ENCODE assay signal across 9 cellular contexts in genomic region chr20:13492001-13492480, GRCh38.
A peak's percentile ranks its signal among the peaks of the same experiment; 100 is the strongest.
DNase-seq lines count a peak whose midpoint lies in the region; ATAC-seq and TF ChIP-seq lines count a peak whose summit lies in the region.
"Had no signal": no experiment of that assay in that cellular context is flagged by ENCODE, and none has a peak within 500 bp of the region (broad histone marks: within the 10 kb centered on the region; RNA-seq: fewer than 3 reads in every experiment).

No MANE protein-coding gene starts in this region.

- peak overlapping the region; percentile 46 for H3K9ac ChIP-seq in iPS-18a (ENCODE audit: low read length)
- no peak overlapping the region for H3K9ac ChIP-seq in smooth muscle cell (ENCODE audit: low read depth)

- TF ChIP-seq CTCF in HEK293 (tag by site-specific recombination; IDR thresholded peaks at IDR 0.05) (no peak), astrocyte of the spinal cord (IDR thresholded peaks at IDR 0.05; ENCODE audit: low read depth, low read length) (no peak), smooth muscle cell (IDR thresholded peaks at IDR 0.05; ENCODE audit: borderline replicate concordance, insufficient read depth, poor library complexity, severe bottlenecking) (no peak)

- in situ Hi-C loops in astrocyte of the spinal cord (cut with HindIII; ENCODE audit: low sequenced_read_pairs), result no loop called here

- DNase-seq in astrocyte of the spinal cord (ENCODE audit: low read depth, low spot score) (peak; percentile 45), smooth muscle cell (lab: John Stamatoyannopoulos, UW; ENCODE audit: unreplicated experiment) (no peak), mesenteric fat pad (ENCODE audit: low spot score) (no peak)
- DNase-seq in stimulated activated CD4-positive, alpha-beta T cell treated with anti-CD3 and anti-CD28 coated beads, Interleukin-2, amount 100 ng/mL, for 24 hours, result no peak
- DNase-seq: activated CD4-positive, alpha-beta T cell treated with anti-CD3 and anti-CD28 coated beads for 4 hours had no signal

- no peaks in the 10 kb centered on the region for H3F3A ChIP-seq in smooth muscle cell (ENCODE audit: low read depth)

- WGBS in smooth muscle cell (ENCODE audit: low lambda C conversion rate), result 9% methylated on average over 3 of the region's 3 CpGs

- H3K9me3 ChIP-seq in HEK293 (ENCODE audit: control insufficient read depth, insufficient read depth, low read depth, low read length) (no peaks in the 10 kb centered on the region), iPS-18a (ENCODE audit: control insufficient read depth, low read depth, low read length) (no peaks in the 10 kb centered on the region), smooth muscle cell (replicated peaks; ENCODE audit: low read depth) (no peaks in the 10 kb centered on the region)

- no peaks in the 10 kb centered on the region for H3K36me3 ChIP-seq in HEK293 (ENCODE audit: control insufficient read depth in 2 of 2, insufficient read depth in 1 of 2, low read length in 2 of 2)
- H3K36me3 ChIP-seq in iPS-18a (ENCODE audit: control insufficient read depth, low read depth, low read length), result no peaks in the 10 kb centered on the region
- H3K36me3 ChIP-seq in smooth muscle cell (ENCODE audit: low read depth), result no peaks in the 10 kb centered on the region

- no peaks in the 10 kb centered on the region for H3K79me2 ChIP-seq in smooth muscle cell (ENCODE audit: low read depth)

- ATAC-seq in GM21619 (IDR thresholded peaks at IDR 0.05; ENCODE audit: unreplicated experiment) (no peak), GM21526 (IDR thresholded peaks at IDR 0.05; ENCODE audit: low FRiP score, unreplicated experiment) (no peak)

- H3K4me1 ChIP-seq in HEK293 (ENCODE audit: control insufficient read depth, insufficient read depth, low read length) (peaks cover 14% of the 10 kb centered on the region), iPS-18a (ENCODE audit: control insufficient read depth, low read depth, low read length) (peaks cover 27% of the 10 kb centered on the region), smooth muscle cell (ENCODE audit: low read depth) (peaks cover 27% of the 10 kb centered on the region)

- POLR2A ChIA-PET in HEK293 (lab: Yijun Ruan, JAX), result no interaction called here

- H4K20me1 ChIP-seq in smooth muscle cell (ENCODE audit: low read depth), result no peaks in the 10 kb centered on the region

- no peak overlapping the region for H2AFZ ChIP-seq in smooth muscle cell (ENCODE audit: low read depth)

- CTCF ChIA-PET in HEK293 (lab: Yijun Ruan, JAX), result interaction anchor here (0.5 kb wide), 1 partner anchor 45 kb away, joined by 3 read pairs; no protein-coding TSS in a partner anchor

- H3K27me3 ChIP-seq in iPS-18a (ENCODE audit: control insufficient read depth, insufficient read depth, low read length) (no peaks in the 10 kb centered on the region), smooth muscle cell (ENCODE audit: low read depth) (no peaks in the 10 kb centered on the region)

- H3K4me3 ChIP-seq in HEK293 (ENCODE audit: low read depth, low read length) (no peak overlapping the region), astrocyte of the spinal cord (ENCODE audit: low read depth, low read length) (no peak overlapping the region), iPS-18a (ENCODE audit: low read length) (peak overlapping the region; percentile 11), smooth muscle cell (no peak overlapping the region)

- H3K27ac ChIP-seq in HEK293 (ENCODE audit: extremely low read depth, low read depth, low read length), result no peak overlapping the region
- H3K27ac ChIP-seq in iPS-18a (ENCODE audit: low read length), result peak overlapping the region; percentile 67
- peak overlapping the region; percentile 33 for H3K27ac ChIP-seq in smooth muscle cell (ENCODE audit: low read depth)

- H3K4me2 ChIP-seq in smooth muscle cell, result peak overlapping the region; percentile 45

TF ChIP-seq in HEK293, 187 proteins besides CTCF, POLR2A, EP300 and RAD21 (continues in another document):
- TF ChIP-seq FEZF1 (tag by site-specific recombination; IDR thresholded peaks at IDR 0.05) (0 out of 2 replicates have a peak, but pooled peaks have one; percentile 34), KLF1 (tag by site-specific recombination; IDR thresholded peaks at IDR 0.05) (no peak), ZNF26 (tag by site-specific recombination; IDR thresholded peaks at IDR 0.05) (no peak), GLI2 (tag by site-specific recombination; IDR thresholded peaks at IDR 0.05; ENCODE audit: borderline replicate concordance, low read depth) (no peak), ZNF132 (tag by site-specific recombination; IDR thresholded peaks at IDR 0.05; ENCODE audit: borderline replicate concordance) (no peak), ZNF48 (tag by site-specific recombination; IDR thresholded peaks at IDR 0.05) (no peak), ZNF585B (tag by site-specific recombination; IDR thresholded peaks at IDR 0.05) (no peak), ZNF394 (tag by site-specific recombination; IDR thresholded peaks at IDR 0.05; ENCODE audit: borderline replicate concordance) (no peak), ZNF324 (tag by site-specific recombination; IDR thresholded peaks at IDR 0.05) (no peak), ZNF785 (tag by site-specific recombination; IDR thresholded peaks at IDR 0.05) (no peak), PRDM4 (tag by site-specific recombination; IDR thresholded peaks at IDR 0.05) (no peak), YY1 (tag by site-specific recombination; IDR thresholded peaks at IDR 0.05) (no peak), ZNF138 (tag by site-specific recombination; IDR thresholded peaks at IDR 0.05; ENCODE audit: borderline replicate concordance) (no peak), TCF7L2 (IDR thresholded peaks at IDR 0.05; ENCODE audit: borderline replicate concordance, low read depth, low read length) (no peak), ZSCAN23 (tag by site-specific recombination; IDR thresholded peaks at IDR 0.05) (no peak), HOXA7 (CRISPR knock-in tag; IDR thresholded peaks at IDR 0.05; ENCODE audit: borderline replicate concordance) (no peak), ZNF513 (tag by site-specific recombination; IDR thresholded peaks at IDR 0.05) (no peak)
